Comparison of ENCODE assay signal across 9 cellular contexts in the genomic region with DNA sequence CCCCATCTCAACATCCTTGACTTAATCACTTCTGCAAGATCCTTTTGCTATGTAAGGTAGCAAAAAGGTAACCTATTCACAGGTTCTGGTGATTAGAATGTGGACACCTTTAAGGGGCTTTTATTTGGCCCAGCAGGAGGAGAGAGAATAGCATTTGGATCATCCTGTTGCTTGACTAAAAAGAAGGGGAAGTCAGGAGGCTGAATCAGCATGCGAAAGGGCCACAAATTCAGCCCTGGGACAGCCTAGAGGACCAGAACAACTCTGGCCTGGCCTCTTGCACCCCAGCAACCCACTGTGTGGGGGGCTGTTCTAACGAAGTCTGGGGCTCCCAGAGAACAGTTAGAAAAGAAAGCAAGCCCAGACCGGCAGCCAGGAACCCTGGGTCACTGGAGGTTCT. TPM values are rescaled to one million over a fixed set of nuclear protein-coding genes. Genes with fewer than 3 reads are reported as not detected.
A peak's percentile ranks its signal among the peaks of the same experiment; 100 is the strongest.
DNase-seq lines count a peak whose midpoint lies in the region; ATAC-seq and TF ChIP-seq lines count a peak whose summit lies in the region.
"Had no signal": no experiment of that assay in that cellular context is flagged by ENCODE, and none has a peak within 500 bp of the region (broad histone marks: within the 10 kb centered on the region; RNA-seq: fewer than 3 reads in every experiment).

No MANE protein-coding gene starts in this region.

- H3K27ac Mint-ChIP-seq in activated CD8-positive, alpha-beta memory T cell treated with anti-CD3 and anti-CD28 coated beads, Interleukin-2, amount 10 ng/mL, durations not matched to agents 7 days and 5 days: peak overlapping the region; percentile 63
- H3K27ac Mint-ChIP-seq in activated T-helper 17 cell treated with anti-CD3 and anti-CD28 coated beads, Interleukin-2, amount 50 U/mL, for 72 hours: peak overlapping the region; percentile 34

- H3K27me3 ChIP-seq in lower lobe of right lung (ENCODE audit: low read depth) (no peaks in the 10 kb centered on the region), thyroid gland (no peaks in the 10 kb centered on the region)

- DNase-seq in activated CD8-positive, alpha-beta memory T cell treated with anti-CD3 and anti-CD28 coated beads, Interleukin-2, amount 10 ng/mL, durations not matched to agents 7 days and 5 days: no peak
- DNase-seq in activated CD8-positive, alpha-beta memory T cell treated with anti-CD3 and anti-CD28 coated beads, Interleukin-2, amount 50 U/mL, for 48 hours: no peak
- no peak for DNase-seq in lower lobe of right lung
- DNase-seq in thyroid gland: no peak
- no peak for DNase-seq in epidermal melanocyte (ENCODE audit: insufficient read length, low spot score)
- no peak for DNase-seq in NCI-H1417 treated with DMSO at 0.1 percent for 48 hours (lab: John Stamatoyannopoulos, UW)
- DNase-seq: left colon had no signal

- H3K36me3 Mint-ChIP-seq in activated CD8-positive, alpha-beta memory T cell treated with anti-CD3 and anti-CD28 coated beads, Interleukin-2, amount 10 ng/mL, durations not matched to agents 7 days and 5 days: no peaks in the 10 kb centered on the region
- no peaks in the 10 kb centered on the region for H3K36me3 Mint-ChIP-seq in activated T-helper 17 cell treated with anti-CD3 and anti-CD28 coated beads, Interleukin-2, amount 50 U/mL, for 72 hours (ENCODE audit: low read depth)

- H3K4me1 Mint-ChIP-seq in activated CD8-positive, alpha-beta memory T cell treated with anti-CD3 and anti-CD28 coated beads, Interleukin-2, amount 10 ng/mL, durations not matched to agents 7 days and 5 days: peaks cover 23% of the 10 kb centered on the region
- H3K4me1 Mint-ChIP-seq in activated T-helper 17 cell treated with anti-CD3 and anti-CD28 coated beads, Interleukin-2, amount 50 U/mL, for 72 hours: no peaks in the 10 kb centered on the region

- intact Hi-C loops in lower lobe of right lung (cut with DNase I) (no loop called here), thyroid gland (cut with DNase I) (no loop called here)

- H3K27ac ChIP-seq in lower lobe of right lung (peak overlapping the region; percentile 80), thyroid gland (peak overlapping the region; percentile 75 to 86 (median 82))

- H3K36me3 ChIP-seq in lower lobe of right lung: no peaks in the 10 kb centered on the region
- H3K36me3 ChIP-seq in thyroid gland: no peaks in the 10 kb centered on the region

- no peak overlapping the region for H3K4me3 Mint-ChIP-seq in activated CD8-positive, alpha-beta memory T cell treated with anti-CD3 and anti-CD28 coated beads, Interleukin-2, amount 10 ng/mL, durations not matched to agents 7 days and 5 days
- peak overlapping the region; percentile 17 for H3K4me3 Mint-ChIP-seq in activated T-helper 17 cell treated with anti-CD3 and anti-CD28 coated beads, Interleukin-2, amount 50 U/mL, for 72 hours

- TF ChIP-seq CTCF in lower lobe of right lung (IDR thresholded peaks at IDR 0.05) (no peak), thyroid gland (IDR thresholded peaks at IDR 0.05) (no peak)

- no peaks in the 10 kb centered on the region for H3K9me3 ChIP-seq in lower lobe of right lung
- no peaks in the 10 kb centered on the region for H3K9me3 ChIP-seq in thyroid gland

- H3K4me3 ChIP-seq in lower lobe of right lung (no peak overlapping the region), thyroid gland (replicated peaks in 1 of 3) (no peak overlapping the region)

- 83 to 85% methylated on average over 3 of the region's 3 CpGs for WGBS in thyroid gland, 2 donors

- CTCF ChIA-PET in activated CD8-positive, alpha-beta memory T cell treated with anti-CD3 and anti-CD28 coated beads, Interleukin-2, amount 10 ng/mL, durations not matched to agents 7 days and 5 days (lab: Charles Lee): no interaction called here

- peaks cover 53% of the 10 kb centered on the region for H3K4me1 ChIP-seq in lower lobe of right lung
- peaks cover 18 to 35% of the 10 kb centered on the region in 2 donors for H3K4me1 ChIP-seq in thyroid gland

- no peak for ATAC-seq in activated CD8-positive, alpha-beta memory T cell treated with anti-CD3 and anti-CD28 coated beads, Interleukin-2, amount 10 ng/mL, durations not matched to agents 7 days and 5 days
- ATAC-seq in activated T-helper 17 cell treated with anti-CD3 and anti-CD28 coated beads, Interleukin-2, amount 50 U/mL, for 72 hours (replicated peaks): no peak
- ATAC-seq in lower lobe of right lung: no peak
- ATAC-seq in GM21367 (IDR thresholded peaks at IDR 0.05; ENCODE audit: unreplicated experiment): no peak

- H3K9me3 Mint-ChIP-seq in activated CD8-positive, alpha-beta memory T cell treated with anti-CD3 and anti-CD28 coated beads, Interleukin-2, amount 10 ng/mL, durations not matched to agents 7 days and 5 days (ENCODE audit: low read depth): no peaks in the 10 kb centered on the region
- no peaks in the 10 kb centered on the region for H3K9me3 Mint-ChIP-seq in activated T-helper 17 cell treated with anti-CD3 and anti-CD28 coated beads, Interleukin-2, amount 50 U/mL, for 72 hours

- no peak for TF ChIP-seq POLR2A in thyroid gland (IDR thresholded peaks at IDR 0.05)

- H3K27me3 Mint-ChIP-seq in activated CD8-positive, alpha-beta memory T cell treated with anti-CD3 and anti-CD28 coated beads, Interleukin-2, amount 10 ng/mL, durations not matched to agents 7 days and 5 days: peaks cover 23% of the 10 kb centered on the region
- H3K27me3 Mint-ChIP-seq in activated T-helper 17 cell treated with anti-CD3 and anti-CD28 coated beads, Interleukin-2, amount 50 U/mL, for 72 hours: no peaks in the 10 kb centered on the region

RNA-seq across cellular contexts. Expression of gene HMOX1, which starts 3.2 kb away (rescaled TPM):
- 1 to 10 TPM in 1 of 2 experiments, under 1 TPM in 1; 0.88 to 6.0 TPM for total RNA-seq in activated CD8-positive, alpha-beta memory T cell treated with anti-CD3 and anti-CD28 coated beads, Interleukin-2, amount 10 ng/mL, durations not matched to agents 7 days and 5 days
- total RNA-seq in activated T-helper 17 cell treated with anti-CD3 and anti-CD28 coated beads, Interleukin-2, amount 50 U/mL, for 72 hours: 1 to 10 TPM; 3.5 to 7.3 TPM
- total RNA-seq in lower lobe of right lung (68.3 TPM), thyroid gland (10 to 100 TPM in 1 of 4 donors, 1 to 10 TPM in 3; 5.2 to 13.0 (median 6.9) TPM)

RNA-seq across cellular contexts. Expression of gene MCM5, which starts 22.2 kb away (rescaled TPM):
- total RNA-seq in activated CD8-positive, alpha-beta memory T cell treated with anti-CD3 and anti-CD28 coated beads, Interleukin-2, amount 10 ng/mL, durations not matched to agents 7 days and 5 days: 100 to 1,000 TPM; 271 to 329 TPM
- 100 to 1,000 TPM; 124 to 273 TPM for total RNA-seq in activated T-helper 17 cell treated with anti-CD3 and anti-CD28 coated beads, Interleukin-2, amount 50 U/mL, for 72 hours
- total RNA-seq in lower lobe of right lung (25.7 TPM), thyroid gland (10 to 100 TPM; 16.7 to 34.7 (median 25.1) TPM)
